1 cellular context compared by ENCODE assay signal in the genomic region with DNA sequence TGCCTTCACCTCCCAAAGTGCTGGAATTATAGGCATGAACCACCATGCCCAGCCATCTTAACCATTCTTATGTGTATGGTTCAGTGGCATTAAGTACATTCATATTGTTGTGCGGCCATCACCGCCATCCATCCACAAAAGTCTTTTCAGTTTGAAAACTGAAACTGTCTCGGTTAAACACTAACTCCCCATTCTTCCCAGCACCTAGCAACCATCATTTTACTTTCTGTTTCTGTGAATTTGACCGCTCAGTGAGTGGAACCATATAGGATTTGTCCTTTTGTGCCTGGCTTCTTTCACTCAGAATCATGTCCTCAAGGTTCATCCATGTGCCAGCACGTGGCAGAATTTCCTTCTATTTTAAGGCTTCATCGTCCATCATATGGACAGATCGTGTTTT.
TF ChIP-seq lines count a peak whose summit lies in the region.

No MANE protein-coding gene starts in this region.

TF ChIP-seq in GM12878, 131 proteins besides CTCF, POLR2A, EP300 and RAD21:
- TF ChIP-seq, protein P1, sequence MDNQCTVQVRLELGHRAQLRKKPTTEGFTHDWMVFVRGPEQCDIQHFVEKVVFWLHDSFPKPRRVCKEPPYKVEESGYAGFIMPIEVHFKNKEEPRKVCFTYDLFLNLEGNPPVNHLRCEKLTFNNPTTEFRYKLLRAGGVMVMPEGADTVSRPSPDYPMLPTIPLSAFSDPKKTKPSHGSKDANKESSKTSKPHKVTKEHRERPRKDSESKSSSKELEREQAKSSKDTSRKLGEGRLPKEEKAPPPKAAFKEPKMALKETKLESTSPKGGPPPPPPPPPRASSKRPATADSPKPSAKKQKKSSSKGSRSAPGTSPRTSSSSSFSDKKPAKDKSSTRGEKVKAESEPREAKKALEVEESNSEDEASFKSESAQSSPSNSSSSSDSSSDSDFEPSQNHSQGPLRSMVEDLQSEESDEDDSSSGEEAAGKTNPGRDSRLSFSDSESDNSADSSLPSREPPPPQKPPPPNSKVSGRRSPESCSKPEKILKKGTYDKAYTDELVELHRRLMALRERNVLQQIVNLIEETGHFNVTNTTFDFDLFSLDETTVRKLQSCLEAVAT (IDR thresholded peaks at IDR 0.05): peak; percentile 46; the same call in 1 of the 2 replicates
- TF ChIP-seq YY1 (IDR thresholded peaks at IDR 0.05; ENCODE audit: low read depth, low read length) (peak; percentile 25; the same call in 1 of the 2 replicates), BMI1 (IDR thresholded peaks at IDR 0.05; ENCODE audit: borderline replicate concordance) (no peak), RUNX3 (IDR thresholded peaks at IDR 0.05; ENCODE audit: low read length) (0 out of 2 replicates have a peak, but pooled peaks have one; percentile 6), SMAD5 (IDR thresholded peaks at IDR 0.05; ENCODE audit: low read depth) (no peak), FOS (IDR thresholded peaks at IDR 0.05; ENCODE audit: borderline replicate concordance, extremely low read depth, insufficient read length) (no peak)
- TF ChIP-seq, protein P2, sequence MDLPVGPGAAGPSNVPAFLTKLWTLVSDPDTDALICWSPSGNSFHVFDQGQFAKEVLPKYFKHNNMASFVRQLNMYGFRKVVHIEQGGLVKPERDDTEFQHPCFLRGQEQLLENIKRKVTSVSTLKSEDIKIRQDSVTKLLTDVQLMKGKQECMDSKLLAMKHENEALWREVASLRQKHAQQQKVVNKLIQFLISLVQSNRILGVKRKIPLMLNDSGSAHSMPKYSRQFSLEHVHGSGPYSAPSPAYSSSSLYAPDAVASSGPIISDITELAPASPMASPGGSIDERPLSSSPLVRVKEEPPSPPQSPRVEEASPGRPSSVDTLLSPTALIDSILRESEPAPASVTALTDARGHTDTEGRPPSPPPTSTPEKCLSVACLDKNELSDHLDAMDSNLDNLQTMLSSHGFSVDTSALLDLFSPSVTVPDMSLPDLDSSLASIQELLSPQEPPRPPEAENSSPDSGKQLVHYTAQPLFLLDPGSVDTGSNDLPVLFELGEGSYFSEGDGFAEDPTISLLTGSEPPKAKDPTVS (IDR thresholded peaks at IDR 0.05; ENCODE audit: low read depth, low read length): no peak
